23 cellular contexts compared by ENCODE assay signal in the genomic region with DNA sequence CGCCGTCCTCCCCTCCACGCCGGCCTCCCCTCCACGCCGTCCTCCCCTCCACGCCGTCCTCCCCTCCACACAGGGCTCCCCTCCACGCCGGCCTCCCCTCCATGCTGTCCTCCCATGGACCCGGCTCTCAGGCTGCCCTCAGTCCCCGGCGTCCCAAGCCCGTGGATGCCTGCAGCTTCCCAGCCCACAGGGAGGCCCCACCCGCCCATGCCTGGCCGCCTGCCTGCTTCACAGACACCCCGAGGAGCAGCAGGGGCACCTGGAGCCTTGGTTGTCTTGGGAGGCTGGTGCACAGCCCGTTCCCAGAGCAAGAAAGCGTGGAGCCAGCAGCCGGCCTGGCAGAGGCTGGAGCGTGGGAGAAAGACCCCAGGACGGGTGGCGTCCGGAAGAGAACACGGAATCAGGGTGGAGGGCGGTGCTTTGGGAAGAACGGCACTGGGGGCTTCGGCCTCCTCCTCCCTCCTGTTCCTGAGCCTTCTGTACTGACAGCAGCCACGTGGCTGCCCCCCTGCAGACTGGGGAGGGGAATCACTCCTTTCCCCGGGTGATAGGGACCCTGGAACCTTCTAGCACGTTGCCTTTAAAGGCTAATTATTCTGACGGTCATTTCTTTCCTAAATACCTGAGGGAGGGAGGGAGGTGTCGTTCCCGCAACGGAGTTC. TPM values are rescaled to one million over a fixed set of nuclear protein-coding genes. Genes with fewer than 3 reads are reported as not detected.
"Had no signal": no experiment of that assay in that cellular context is flagged by ENCODE, and none has a peak within 500 bp of the region (broad histone marks: within the 10 kb centered on the region; RNA-seq: fewer than 3 reads in every experiment).

No MANE protein-coding gene starts in this region.

- H3K4me3 Mint-ChIP-seq: activated CD4-positive, alpha-beta T cell treated with anti-CD3 and anti-CD28 coated beads for 36 hours; activated CD8-positive, alpha-beta T cell treated with anti-CD3 and anti-CD28 coated beads for 36 hours; activated naive CD4-positive, alpha-beta T cell treated with anti-CD3 and anti-CD28 coated beads, Interleukin-2, amount 50 U/mL, for 24 hours; dendritic cell treated with granulocyte-macrophage colony-stimulating factor and Interleukin-4, amounts not matched to agents 40 ng/mL and 50 ng/mL, for 4 days; naive thymus-derived CD4-positive, alpha-beta T cell; neural progenitor cell; stimulated activated naive B cell treated with anti-CD40 and anti-IgM and Interleukin-4, amounts not matched to agents 10 μg/mL and 1 μg/mL and 100 μg/mL, for 72 hours had no signal

- H3K4me1 ChIP-seq: esophagus squamous epithelium, neural progenitor cell, tibial artery, uterus had no signal

- H3K4me1 Mint-ChIP-seq: activated CD4-positive, alpha-beta T cell treated with anti-CD3 and anti-CD28 coated beads for 36 hours; activated naive CD4-positive, alpha-beta T cell treated with anti-CD3 and anti-CD28 coated beads, Interleukin-2, amount 50 U/mL, for 24 hours; naive thymus-derived CD4-positive, alpha-beta T cell had no signal

- H3K27me3 ChIP-seq: ovary had no signal

- H3K4me3 ChIP-seq: esophagus squamous epithelium, neural progenitor cell, ovary, tibial artery, uterus had no signal

- H3K36me3 ChIP-seq: esophagus squamous epithelium, neural progenitor cell, ovary, tibial artery, uterus, WERI-Rb-1 had no signal

- H3K9ac ChIP-seq: neural progenitor cell had no signal

- ATAC-seq: activated CD4-positive, alpha-beta T cell treated with anti-CD3 and anti-CD28 coated beads for 36 hours; activated CD8-positive, alpha-beta T cell treated with anti-CD3 and anti-CD28 coated beads for 36 hours; left ventricle myocardium superior; naive thymus-derived CD4-positive, alpha-beta T cell; stimulated activated naive B cell treated with anti-CD40 and anti-IgM and Interleukin-4, amounts not matched to agents 10 μg/mL and 1 μg/mL and 100 μg/mL, for 72 hours had no signal

- H3K36me3 Mint-ChIP-seq: neural progenitor cell had no signal

- H3K27ac ChIP-seq: esophagus squamous epithelium, neural progenitor cell, ovary, tibial artery, uterus, WERI-Rb-1 had no signal

- H3K27ac Mint-ChIP-seq: activated CD4-positive, alpha-beta T cell treated with anti-CD3 and anti-CD28 coated beads for 36 hours; activated CD8-positive, alpha-beta T cell treated with anti-CD3 and anti-CD28 coated beads for 36 hours; activated naive CD4-positive, alpha-beta T cell treated with anti-CD3 and anti-CD28 coated beads, Interleukin-2, amount 50 U/mL, for 24 hours; dendritic cell treated with granulocyte-macrophage colony-stimulating factor and Interleukin-4, amounts not matched to agents 40 ng/mL and 50 ng/mL, for 4 days; naive thymus-derived CD4-positive, alpha-beta T cell; neural progenitor cell; stimulated activated naive B cell treated with anti-CD40 and anti-IgM and Interleukin-4, amounts not matched to agents 10 μg/mL and 1 μg/mL and 100 μg/mL, for 72 hours had no signal

- DNase-seq: activated CD4-positive, alpha-beta T cell treated with anti-CD3 and anti-CD28 coated beads for 36 hours; activated CD8-positive, alpha-beta memory T cell treated with anti-CD3 and anti-CD28 coated beads, Interleukin-2, amount 50 U/mL, for 48 hours; activated CD8-positive, alpha-beta T cell treated with anti-CD3 and anti-CD28 coated beads for 36 hours; activated gamma-delta T cell; activated T-cell treated with anti-CD3 and anti-CD28 coated beads, Interleukin-2, amount 50 U/mL, for 48 hours; effector CD8-positive, alpha-beta T cell; esophagus squamous epithelium; left ventricle myocardium superior; mesenchymal stem cell; naive thymus-derived CD4-positive, alpha-beta T cell; stimulated activated naive B cell treated with anti-CD40 and anti-IgM and Interleukin-4, amounts not matched to agents 10 μg/mL and 1 μg/mL and 100 μg/mL, for 72 hours; SW 1271; T-helper 2 cell; uterus; WERI-Rb-1 had no signal

RNA-seq across cellular contexts. Expression of gene KCNG2, which starts 26.2 kb away (rescaled TPM):
- total RNA-seq: activated CD4-positive, alpha-beta T cell treated with anti-CD3 and anti-CD28 coated beads for 36 hours; activated CD8-positive, alpha-beta T cell treated with anti-CD3 and anti-CD28 coated beads for 36 hours; bronchial epithelial cell; endothelial cell of umbilical vein; left ventricle myocardium superior; mucosa of gallbladder; naive thymus-derived CD4-positive, alpha-beta T cell had no signal
- polyA plus RNA-seq: endothelial cell of umbilical vein; naive thymus-derived CD4-positive, alpha-beta T cell had no signal
